Comparison of ENCODE assay signal across 1 cellular context in the genomic region with DNA sequence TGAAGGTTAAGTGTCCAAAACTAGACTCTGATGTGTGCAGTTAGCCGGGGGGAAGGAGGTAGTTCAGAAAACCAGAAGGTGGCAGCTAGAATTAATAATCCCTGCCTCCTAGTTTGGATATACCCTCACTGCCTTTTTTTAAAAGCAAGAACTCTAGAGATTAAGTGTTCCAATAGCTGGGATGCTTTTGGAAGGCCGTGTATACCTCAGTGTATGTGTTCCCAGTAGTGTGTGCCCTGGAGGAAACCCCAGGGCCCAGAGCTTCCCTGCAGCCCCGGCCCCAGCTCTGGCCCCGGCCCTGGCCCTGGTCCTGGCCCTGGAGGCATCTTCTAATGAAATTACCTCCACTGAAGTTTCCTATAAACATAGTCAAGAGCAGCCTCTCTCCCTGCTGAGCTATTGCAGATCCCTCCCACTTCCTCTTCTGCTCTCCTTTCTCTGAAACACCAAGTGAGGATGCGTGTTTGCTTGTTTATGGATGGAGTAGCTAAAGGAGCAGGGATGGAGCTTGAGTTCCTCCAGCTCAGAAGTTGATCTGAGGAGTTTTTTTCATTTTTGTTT.
TF ChIP-seq lines count a peak whose summit lies in the region.

No MANE protein-coding gene starts in this region.

TF ChIP-seq in IMR-90, 13 proteins besides CTCF, POLR2A, EP300 and RAD21 (continued from another document):
- TF ChIP-seq, protein P1, sequence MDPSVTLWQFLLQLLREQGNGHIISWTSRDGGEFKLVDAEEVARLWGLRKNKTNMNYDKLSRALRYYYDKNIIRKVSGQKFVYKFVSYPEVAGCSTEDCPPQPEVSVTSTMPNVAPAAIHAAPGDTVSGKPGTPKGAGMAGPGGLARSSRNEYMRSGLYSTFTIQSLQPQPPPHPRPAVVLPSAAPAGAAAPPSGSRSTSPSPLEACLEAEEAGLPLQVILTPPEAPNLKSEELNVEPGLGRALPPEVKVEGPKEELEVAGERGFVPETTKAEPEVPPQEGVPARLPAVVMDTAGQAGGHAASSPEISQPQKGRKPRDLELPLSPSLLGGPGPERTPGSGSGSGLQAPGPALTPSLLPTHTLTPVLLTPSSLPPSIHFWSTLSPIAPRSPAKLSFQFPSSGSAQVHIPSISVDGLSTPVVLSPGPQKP (IDR thresholded peaks at IDR 0.05; ENCODE audit: borderline replicate concordance, low read depth, low read length): no peak
- TF ChIP-seq MAZ (IDR thresholded peaks at IDR 0.05; ENCODE audit: borderline replicate concordance, low read depth, low read length) (no peak), NFE2L2 (IDR thresholded peaks at IDR 0.05; ENCODE audit: low read depth, low read length) (no peak), CEBPB (IDR thresholded peaks at IDR 0.05; ENCODE audit: low read depth, low read length) (no peak), RFX5 (IDR thresholded peaks at IDR 0.05; ENCODE audit: low read depth, low read length) (no peak), MAFK (IDR thresholded peaks at IDR 0.05; ENCODE audit: low read depth, low read length) (no peak), CHD1 (IDR thresholded peaks at IDR 0.05; ENCODE audit: low read depth, low read length) (no peak)
- TF ChIP-seq, protein P2, sequence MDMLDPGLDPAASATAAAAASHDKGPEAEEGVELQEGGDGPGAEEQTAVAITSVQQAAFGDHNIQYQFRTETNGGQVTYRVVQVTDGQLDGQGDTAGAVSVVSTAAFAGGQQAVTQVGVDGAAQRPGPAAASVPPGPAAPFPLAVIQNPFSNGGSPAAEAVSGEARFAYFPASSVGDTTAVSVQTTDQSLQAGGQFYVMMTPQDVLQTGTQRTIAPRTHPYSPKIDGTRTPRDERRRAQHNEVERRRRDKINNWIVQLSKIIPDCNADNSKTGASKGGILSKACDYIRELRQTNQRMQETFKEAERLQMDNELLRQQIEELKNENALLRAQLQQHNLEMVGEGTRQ (IDR thresholded peaks at IDR 0.05; ENCODE audit: low read depth, low read length): no peak
